ENCODE assay signal across 8 cellular contexts in genomic region chr2:64522843-64523428, GRCh38. TPM values are rescaled to one million over a fixed set of nuclear protein-coding genes. Genes with fewer than 3 reads are reported as not detected.
A peak's percentile ranks its signal among the peaks of the same experiment; 100 is the strongest.
DNase-seq lines count a peak whose midpoint lies in the region; ATAC-seq, FAIRE-seq and TF ChIP-seq lines count a peak whose summit lies in the region.

No MANE protein-coding gene starts in this region.

- H3K27ac ChIP-seq in GM12878 (ENCODE audit: control insufficient read depth, insufficient read depth) (peak overlapping the region; percentile 77), iPS-18a (ENCODE audit: low read length) (no peak overlapping the region), skeletal muscle tissue (ENCODE audit: low read depth, low read length) (peak overlapping the region; percentile 92)

- peak overlapping the region; percentile 97 for H3K4me2 ChIP-seq in GM12878 (ENCODE audit: control insufficient read depth, insufficient read depth)

- SMC1A ChIA-PET in GM12878 (lab: Charles Lee; ENCODE audit: uncharacterized antibody, unreplicated experiment), result interaction anchor here (0.6 to 7.8 kb wide), 55 partner anchors 8 to 703 kb away, joined by 3 to 106 read pairs (median 5); partner anchors contain the start of gene RAB1A

- H3K4me1 ChIP-seq in GM12878 (ENCODE audit: control insufficient read depth, insufficient read depth, low read length) (peaks cover 7% of the 10 kb centered on the region), iPS-18a (ENCODE audit: control insufficient read depth, low read depth, low read length) (peaks cover 17% of the 10 kb centered on the region), skeletal muscle tissue (ENCODE audit: control insufficient read depth in 3 of 3, insufficient read depth in 3 of 3, low read length in 3 of 3) (peaks cover 3 to 16% (median 12%) of the 10 kb centered on the region in 3 donors)

- H3K9me3 ChIP-seq in GM12878 (replicated peaks; ENCODE audit: control insufficient read depth, insufficient read depth, low read length) (no peaks in the 10 kb centered on the region), iPS-18a (ENCODE audit: control insufficient read depth, low read depth, low read length) (no peaks in the 10 kb centered on the region), skeletal muscle tissue (ENCODE audit: control insufficient read depth in 3 of 3, low read length in 3 of 3) (no peaks in the 10 kb centered on the region)

- DNase-seq in NCI-H1930 (lab: John Stamatoyannopoulos, UW) (peak; percentile 88 to 89), T1000 (lab: John Stamatoyannopoulos, UW) (peak; percentile 25), GM12878 (ENCODE audit: low read depth, low spot score) (peak; percentile 60)

- peak; percentile 84 for TF ChIP-seq RAD21 in GM12878 (IDR thresholded peaks at IDR 0.05; ENCODE audit: insufficient read depth, low read depth, low read length)

- CTCF ChIA-PET in GM12878 (lab: Yijun Ruan, JAX), result interaction anchor here (0.6 to 6.8 kb wide), 62 partner anchors 9 to 519 kb away, joined by 3 to 145 read pairs (median 5); partner anchors contain the start of gene SERTAD2

- in situ Hi-C loops in GM12878 (cut with MboI), result loop anchor here (5.0 kb wide), 1 partner anchor 339 kb away; no protein-coding TSS in a partner anchor

- TF ChIP-seq POLR2A in GM12878 (IDR thresholded peaks at IDR 0.05; ENCODE audit: low read depth, low read length), result no peak

- no peaks in the 10 kb centered on the region for H4K20me1 ChIP-seq in GM12878 (ENCODE audit: control insufficient read depth, insufficient read depth)

- POLR2A ChIA-PET in GM12878 (lab: Charles Lee), result interaction anchor here (0.6 to 3.8 kb wide), 16 partner anchors 8 to 1055 kb away, joined by 3 to 20 read pairs (median 5); no protein-coding TSS in a partner anchor

- RAD21 ChIA-PET in GM12878 (lab: Charles Lee; ENCODE audit: unreplicated experiment), result interaction anchor here (0.7 to 7.6 kb wide), 48 partner anchors 8 to 533 kb away, joined by 3 to 93 read pairs (median 6); partner anchors contain the start of genes CEP68 and SERTAD2

- BruUV-seq in GM12878 (replicated peaks; lab: Mats Ljungman, UMichigan), result no TSS peak

- under 1% methylated on average over 16 of the region's 16 CpGs for WGBS in GM12878 (ENCODE audit: insufficient coverage, insufficient replicate concordance, low lambda C conversion rate, missing lambda C conversion rate)

- TF ChIP-seq EP300 in GM12878 (IDR thresholded peaks at IDR 0.05; ENCODE audit: borderline replicate concordance in 1 of 2, control insufficient read depth in 1 of 2, low read depth in 2 of 2, low read length in 2 of 2), result no peak

- no peaks in the 10 kb centered on the region for H3K36me3 ChIP-seq in GM12878 (ENCODE audit: control insufficient read depth in 2 of 2, insufficient read depth in 2 of 2, low read length in 1 of 2)
- no peaks in the 10 kb centered on the region for H3K36me3 ChIP-seq in iPS-18a (ENCODE audit: control insufficient read depth, low read depth, low read length)
- H3K36me3 ChIP-seq in skeletal muscle tissue (ENCODE audit: control insufficient read depth in 3 of 3, insufficient read depth in 3 of 3, low read length in 3 of 3), result no peaks in the 10 kb centered on the region

- peaks cover 48% of the 10 kb centered on the region for H3K79me2 ChIP-seq in GM12878 (ENCODE audit: control insufficient read depth, insufficient read depth, low read length)

- TF ChIP-seq CTCF in GM12872 (IDR thresholded peaks at IDR 0.05; ENCODE audit: insufficient read depth, low read depth, low read length) (peak; percentile 72), GM12878 (IDR thresholded peaks at IDR 0.05 in 2 of 3, conservative IDR thresholded peaks at IDR 0.05 in 1 of 3; ENCODE audit: control insufficient read depth in 2 of 3, extremely low read depth in 1 of 3, insufficient read depth in 1 of 3, low read depth in 3 of 3, low read length in 3 of 3) (peak; percentile 69 to 77 (median 73))

- peak; percentile 3 for ATAC-seq in GM12878
- no peak for ATAC-seq in HG02981 (IDR thresholded peaks at IDR 0.05; ENCODE audit: unreplicated experiment)
- ATAC-seq in GM18867 (IDR thresholded peaks at IDR 0.05; ENCODE audit: unreplicated experiment), result no peak

- peak; percentile 96 for FAIRE-seq in GM12878 (lab: Jason Lieb, UNC)

- intact Hi-C loops in GM12878 (cut with micrococcal nuclease; ENCODE audit: unreplicated experiment), result loop anchor here (1.0 to 5.0 kb wide), 4 partner anchors 39 to 509 kb away; no protein-coding TSS in a partner anchor

- H3K4me3 ChIP-seq in GM12878 (peak overlapping the region; percentile 93), iPS-18a (ENCODE audit: low read length) (peak overlapping the region; percentile 97), skeletal muscle tissue (ENCODE audit: low read length in 3 of 3) (peak overlapping the region; percentile 80 to 91 (median 84))

- H3K9ac ChIP-seq in GM12878 (ENCODE audit: control insufficient read depth, insufficient read depth, low read length), result peak overlapping the region; percentile 77; the same call in 1 of the 2 replicates
- peak overlapping the region; percentile 79 for H3K9ac ChIP-seq in iPS-18a (ENCODE audit: low read length)
- H3K9ac ChIP-seq in skeletal muscle tissue (ENCODE audit: low read depth in 1 of 3, low read length in 3 of 3), result peak overlapping the region; percentile 66 to 93 (median 89)

- H3K27me3 ChIP-seq in GM12878 (replicated peaks in 1 of 2; ENCODE audit: control insufficient read depth in 2 of 2, insufficient read depth in 2 of 2, low read length in 1 of 2) (no peaks in the 10 kb centered on the region), iPS-18a (ENCODE audit: control insufficient read depth, insufficient read depth, low read length) (peaks cover 4% of the 10 kb centered on the region), skeletal muscle tissue (ENCODE audit: control insufficient read depth in 3 of 3, insufficient read depth in 3 of 3, low read length in 3 of 3) (no peaks in the 10 kb centered on the region)

- peak overlapping the region; percentile 61 for H2AFZ ChIP-seq in GM12878 (ENCODE audit: control insufficient read depth, low read depth, low read length)

TF ChIP-seq in GM12878, 131 proteins besides CTCF, POLR2A, EP300 and RAD21 (continues in another document):
- TF ChIP-seq ZBTB4 (CRISPR knock-in tag; IDR thresholded peaks at IDR 0.05) (no peak), SKIL (IDR thresholded peaks at IDR 0.05; ENCODE audit: low read depth, poor library complexity, severe bottlenecking) (no peak), SRF (IDR thresholded peaks at IDR 0.05; ENCODE audit: low read depth in 2 of 2, low read length in 2 of 2) (peak in 1 of 2 experiments; percentile 54; a peak in 1 of 4 replicates), RUNX3 (IDR thresholded peaks at IDR 0.05; ENCODE audit: low read length) (peak; percentile 81)

RNA-seq across cellular contexts. Expression of gene AFTPH, which starts 1.2 kb away (rescaled TPM):
- total RNA-seq in GM12878 (2013; cell fraction: nucleolus; rRNA removed), result 106 and 111 TPM in 2 replicates
- total RNA-seq in GM12878 (2014; rRNA removed) (51.3 and 60.1 TPM in 2 replicates), GM12878 (2014; rRNA removed; fragmentation: Illumina TruSeq; extraction: Trizol) (77.3 and 79.8 TPM in 2 replicates), GM12878 (2021) (37.9 and 40.0 TPM in 2 replicates), skeletal muscle tissue (36.0 TPM)
- polyA plus RNA-seq in GM12878 (2011; ENCODE audit: low read depth), result 32.0 TPM
- polyA plus RNA-seq in GM12878 (2011; rRNA removed) (63.5 and 86.7 TPM in 2 replicates), GM12878 (2014; fragmentation: Illumina TruSeq; extraction: Trizol) (59.5 and 87.1 TPM in 2 replicates), GM12878 (2014; fragmentation: Nextera tagmentation; extraction: Ambion mirVana) (10 to 100 TPM; 25.6 to 38.7 TPM), GM12878 (2014; rRNA removed) (34.1 and 39.0 TPM in 2 replicates), GM12878 (2016; fragmentation: Nextera tagmentation; extraction: Ambion mirVana) (10 to 100 TPM; 29.9 to 33.3 TPM)
- 30.5 and 37.4 TPM in 2 replicates for polyA plus RNA-seq in GM12878 (2011; cell fraction: cytosol; rRNA removed)
- 27.5 and 29.9 TPM in 2 replicates for polyA plus RNA-seq in GM12878 (2011; cell fraction: nucleus; rRNA removed)
- 54.8 and 55.7 TPM in 2 replicates for polyA plus RNA-seq in GM12878 (2012)
- polyA minus RNA-seq in GM12878 (2011; rRNA and poly(A)+ RNA removed), result 47.8 and 54.3 TPM in 2 replicates
- polyA minus RNA-seq in GM12878 (2011; cell fraction: cytosol; rRNA and poly(A)+ RNA removed), result 16.6 and 23.3 TPM in 2 replicates
- polyA minus RNA-seq in GM12878 (2011; cell fraction: nucleus; rRNA and poly(A)+ RNA removed), result 22.0 and 25.4 TPM in 2 replicates

Comparison
In these comparisons a context has a peak if more than half of its experiments do, and no peak if none do; other contexts are left out.
1. DNase-seq: peak in every context shown above with its lines; median percentile 88 in NCI-H1930; 60 in GM12878; 25 in T1000.